1 cellular context compared by ENCODE assay signal in the genomic region with DNA sequence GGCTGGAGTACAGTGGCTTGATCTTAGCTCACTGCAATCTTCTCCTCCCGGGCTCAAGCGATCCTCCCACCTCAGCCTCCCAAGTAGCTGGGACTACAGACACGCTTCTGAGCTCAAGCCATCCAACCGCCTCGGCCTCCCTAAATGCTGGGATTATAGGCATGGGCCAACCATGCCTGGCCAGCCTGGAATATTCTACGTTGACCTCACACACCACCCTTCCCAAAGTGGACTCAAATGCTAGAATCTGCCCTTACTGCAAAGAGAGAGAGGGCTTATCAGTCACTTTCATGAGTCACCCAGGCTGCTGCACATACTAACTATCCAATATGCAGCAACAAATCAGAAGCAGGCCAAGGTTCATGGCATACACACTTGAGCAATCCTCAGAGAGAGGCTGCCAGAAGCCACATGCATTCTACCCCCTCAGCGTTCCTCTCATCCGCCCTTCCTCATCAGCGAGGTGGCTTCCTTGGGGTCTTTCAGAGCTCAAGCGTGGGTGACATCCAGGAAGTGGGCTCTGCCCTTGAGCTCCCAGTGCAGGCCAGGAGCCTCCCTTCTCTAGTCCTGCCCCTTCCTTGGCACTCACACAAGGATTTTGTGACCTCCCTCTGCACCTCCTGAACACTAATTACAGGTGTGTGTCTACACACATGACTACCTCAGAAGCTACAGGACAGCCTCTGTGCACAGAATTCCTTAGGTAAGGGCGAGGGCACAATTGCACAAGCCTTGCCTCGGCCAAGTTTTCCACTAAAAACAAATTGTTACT.
TF ChIP-seq lines count a peak whose summit lies in the region.

No MANE protein-coding gene starts in this region.

TF ChIP-seq in HepG2, 621 proteins besides CTCF, POLR2A, EP300 and RAD21 (continued from another document and continues in another):
- TF ChIP-seq RBAK (CRISPR knock-in tag; IDR thresholded peaks at IDR 0.05): no peak
- TF ChIP-seq, protein P1, sequence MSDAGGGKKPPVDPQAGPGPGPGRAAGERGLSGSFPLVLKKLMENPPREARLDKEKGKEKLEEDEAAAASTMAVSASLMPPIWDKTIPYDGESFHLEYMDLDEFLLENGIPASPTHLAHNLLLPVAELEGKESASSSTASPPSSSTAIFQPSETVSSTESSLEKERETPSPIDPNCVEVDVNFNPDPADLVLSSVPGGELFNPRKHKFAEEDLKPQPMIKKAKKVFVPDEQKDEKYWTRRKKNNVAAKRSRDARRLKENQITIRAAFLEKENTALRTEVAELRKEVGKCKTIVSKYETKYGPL (CRISPR knock-in tag; IDR thresholded peaks at IDR 0.05): no peak
- TF ChIP-seq, protein P2, sequence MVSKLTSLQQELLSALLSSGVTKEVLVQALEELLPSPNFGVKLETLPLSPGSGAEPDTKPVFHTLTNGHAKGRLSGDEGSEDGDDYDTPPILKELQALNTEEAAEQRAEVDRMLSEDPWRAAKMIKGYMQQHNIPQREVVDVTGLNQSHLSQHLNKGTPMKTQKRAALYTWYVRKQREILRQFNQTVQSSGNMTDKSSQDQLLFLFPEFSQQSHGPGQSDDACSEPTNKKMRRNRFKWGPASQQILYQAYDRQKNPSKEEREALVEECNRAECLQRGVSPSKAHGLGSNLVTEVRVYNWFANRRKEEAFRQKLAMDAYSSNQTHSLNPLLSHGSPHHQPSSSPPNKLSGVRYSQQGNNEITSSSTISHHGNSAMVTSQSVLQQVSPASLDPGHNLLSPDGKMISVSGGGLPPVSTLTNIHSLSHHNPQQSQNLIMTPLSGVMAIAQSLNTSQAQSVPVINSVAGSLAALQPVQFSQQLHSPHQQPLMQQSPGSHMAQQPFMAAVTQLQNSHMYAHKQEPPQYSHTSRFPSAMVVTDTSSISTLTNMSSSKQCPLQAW (CRISPR knock-in tag; IDR thresholded peaks at IDR 0.05): peak; percentile 83; the same call in 1 of the 2 replicates
- no peak for TF ChIP-seq EZH2 (conservative IDR thresholded peaks at IDR 0.05; ENCODE audit: low read depth, low read length)
- peak; percentile 64; the same call in 1 of the 2 replicates for TF ChIP-seq ZZZ3 (CRISPR knock-in tag; IDR thresholded peaks at IDR 0.05; ENCODE audit: borderline replicate concordance)
- no peak for TF ChIP-seq ZNF75D (CRISPR knock-in tag; IDR thresholded peaks at IDR 0.05; ENCODE audit: borderline replicate concordance)
- TF ChIP-seq ZNF773 (CRISPR knock-in tag; IDR thresholded peaks at IDR 0.05; ENCODE audit: borderline replicate concordance): no peak
- TF ChIP-seq, protein P3, sequence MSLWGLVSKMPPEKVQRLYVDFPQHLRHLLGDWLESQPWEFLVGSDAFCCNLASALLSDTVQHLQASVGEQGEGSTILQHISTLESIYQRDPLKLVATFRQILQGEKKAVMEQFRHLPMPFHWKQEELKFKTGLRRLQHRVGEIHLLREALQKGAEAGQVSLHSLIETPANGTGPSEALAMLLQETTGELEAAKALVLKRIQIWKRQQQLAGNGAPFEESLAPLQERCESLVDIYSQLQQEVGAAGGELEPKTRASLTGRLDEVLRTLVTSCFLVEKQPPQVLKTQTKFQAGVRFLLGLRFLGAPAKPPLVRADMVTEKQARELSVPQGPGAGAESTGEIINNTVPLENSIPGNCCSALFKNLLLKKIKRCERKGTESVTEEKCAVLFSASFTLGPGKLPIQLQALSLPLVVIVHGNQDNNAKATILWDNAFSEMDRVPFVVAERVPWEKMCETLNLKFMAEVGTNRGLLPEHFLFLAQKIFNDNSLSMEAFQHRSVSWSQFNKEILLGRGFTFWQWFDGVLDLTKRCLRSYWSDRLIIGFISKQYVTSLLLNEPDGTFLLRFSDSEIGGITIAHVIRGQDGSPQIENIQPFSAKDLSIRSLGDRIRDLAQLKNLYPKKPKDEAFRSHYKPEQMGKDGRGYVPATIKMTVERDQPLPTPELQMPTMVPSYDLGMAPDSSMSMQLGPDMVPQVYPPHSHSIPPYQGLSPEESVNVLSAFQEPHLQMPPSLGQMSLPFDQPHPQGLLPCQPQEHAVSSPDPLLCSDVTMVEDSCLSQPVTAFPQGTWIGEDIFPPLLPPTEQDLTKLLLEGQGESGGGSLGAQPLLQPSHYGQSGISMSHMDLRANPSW (CRISPR knock-in tag; IDR thresholded peaks at IDR 0.05; ENCODE audit: borderline replicate concordance): no peak
- TF ChIP-seq ZNF788 (CRISPR knock-in tag; IDR thresholded peaks at IDR 0.05; ENCODE audit: borderline replicate concordance): no peak; the same call in 1 of the 2 replicates
- no peak for TF ChIP-seq ZNF335 (CRISPR knock-in tag; IDR thresholded peaks at IDR 0.05)
- no peak for TF ChIP-seq ZSCAN30 (CRISPR knock-in tag; IDR thresholded peaks at IDR 0.05)
- TF ChIP-seq BHLHE40 (IDR thresholded peaks at IDR 0.05; ENCODE audit: low read length): no peak
- TF ChIP-seq HOXA5 (CRISPR knock-in tag; IDR thresholded peaks at IDR 0.05): no peak
- no peak for TF ChIP-seq CHD4 (IDR thresholded peaks at IDR 0.05; ENCODE audit: borderline replicate concordance, low read length)
- TF ChIP-seq ZNF546 (CRISPR knock-in tag; conservative IDR thresholded peaks at IDR 0.05): no peak
- no peak for TF ChIP-seq TMF1 (CRISPR knock-in tag; IDR thresholded peaks at IDR 0.05; ENCODE audit: low read depth)
- peak; percentile 60; the same call in 1 of the 2 replicates for TF ChIP-seq NR2C2 (CRISPR knock-in tag; IDR thresholded peaks at IDR 0.05; ENCODE audit: borderline replicate concordance)
- no peak for TF ChIP-seq GLI4 (CRISPR knock-in tag; IDR thresholded peaks at IDR 0.05; ENCODE audit: borderline replicate concordance)
- TF ChIP-seq NFE2 (CRISPR knock-in tag; IDR thresholded peaks at IDR 0.05): 0 out of 2 replicates have a peak, but pooled peaks have one; percentile 32
- 0 out of 2 replicates have a peak, but pooled peaks have one; percentile 16 for TF ChIP-seq ZNF7 (CRISPR knock-in tag; IDR thresholded peaks at IDR 0.05)
- TF ChIP-seq, protein P4, sequence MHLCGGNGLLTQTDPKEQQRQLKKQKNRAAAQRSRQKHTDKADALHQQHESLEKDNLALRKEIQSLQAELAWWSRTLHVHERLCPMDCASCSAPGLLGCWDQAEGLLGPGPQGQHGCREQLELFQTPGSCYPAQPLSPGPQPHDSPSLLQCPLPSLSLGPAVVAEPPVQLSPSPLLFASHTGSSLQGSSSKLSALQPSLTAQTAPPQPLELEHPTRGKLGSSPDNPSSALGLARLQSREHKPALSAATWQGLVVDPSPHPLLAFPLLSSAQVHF (CRISPR knock-in tag; IDR thresholded peaks at IDR 0.05): no peak
- TF ChIP-seq, protein P5, sequence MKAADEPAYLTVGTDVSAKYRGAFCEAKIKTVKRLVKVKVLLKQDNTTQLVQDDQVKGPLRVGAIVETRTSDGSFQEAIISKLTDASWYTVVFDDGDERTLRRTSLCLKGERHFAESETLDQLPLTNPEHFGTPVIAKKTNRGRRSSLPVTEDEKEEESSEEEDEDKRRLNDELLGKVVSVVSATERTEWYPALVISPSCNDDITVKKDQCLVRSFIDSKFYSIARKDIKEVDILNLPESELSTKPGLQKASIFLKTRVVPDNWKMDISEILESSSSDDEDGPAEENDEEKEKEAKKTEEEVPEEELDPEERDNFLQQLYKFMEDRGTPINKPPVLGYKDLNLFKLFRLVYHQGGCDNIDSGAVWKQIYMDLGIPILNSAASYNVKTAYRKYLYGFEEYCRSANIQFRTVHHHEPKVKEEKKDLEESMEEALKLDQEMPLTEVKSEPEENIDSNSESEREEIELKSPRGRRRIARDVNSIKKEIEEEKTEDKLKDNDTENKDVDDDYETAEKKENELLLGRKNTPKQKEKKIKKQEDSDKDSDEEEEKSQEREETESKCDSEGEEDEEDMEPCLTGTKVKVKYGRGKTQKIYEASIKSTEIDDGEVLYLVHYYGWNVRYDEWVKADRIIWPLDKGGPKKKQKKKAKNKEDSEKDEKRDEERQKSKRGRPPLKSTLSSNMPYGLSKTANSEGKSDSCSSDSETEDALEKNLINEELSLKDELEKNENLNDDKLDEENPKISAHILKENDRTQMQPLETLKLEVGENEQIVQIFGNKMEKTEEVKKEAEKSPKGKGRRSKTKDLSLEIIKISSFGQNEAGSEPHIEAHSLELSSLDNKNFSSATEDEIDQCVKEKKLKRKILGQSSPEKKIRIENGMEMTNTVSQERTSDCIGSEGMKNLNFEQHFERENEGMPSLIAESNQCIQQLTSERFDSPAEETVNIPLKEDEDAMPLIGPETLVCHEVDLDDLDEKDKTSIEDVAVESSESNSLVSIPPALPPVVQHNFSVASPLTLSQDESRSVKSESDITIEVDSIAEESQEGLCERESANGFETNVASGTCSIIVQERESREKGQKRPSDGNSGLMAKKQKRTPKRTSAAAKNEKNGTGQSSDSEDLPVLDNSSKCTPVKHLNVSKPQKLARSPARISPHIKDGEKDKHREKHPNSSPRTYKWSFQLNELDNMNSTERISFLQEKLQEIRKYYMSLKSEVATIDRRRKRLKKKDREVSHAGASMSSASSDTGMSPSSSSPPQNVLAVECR (CRISPR knock-in tag; IDR thresholded peaks at IDR 0.05; ENCODE audit: borderline replicate concordance): peak; percentile 48; the same call in 1 of the 2 replicates
- TF ChIP-seq, protein P6, sequence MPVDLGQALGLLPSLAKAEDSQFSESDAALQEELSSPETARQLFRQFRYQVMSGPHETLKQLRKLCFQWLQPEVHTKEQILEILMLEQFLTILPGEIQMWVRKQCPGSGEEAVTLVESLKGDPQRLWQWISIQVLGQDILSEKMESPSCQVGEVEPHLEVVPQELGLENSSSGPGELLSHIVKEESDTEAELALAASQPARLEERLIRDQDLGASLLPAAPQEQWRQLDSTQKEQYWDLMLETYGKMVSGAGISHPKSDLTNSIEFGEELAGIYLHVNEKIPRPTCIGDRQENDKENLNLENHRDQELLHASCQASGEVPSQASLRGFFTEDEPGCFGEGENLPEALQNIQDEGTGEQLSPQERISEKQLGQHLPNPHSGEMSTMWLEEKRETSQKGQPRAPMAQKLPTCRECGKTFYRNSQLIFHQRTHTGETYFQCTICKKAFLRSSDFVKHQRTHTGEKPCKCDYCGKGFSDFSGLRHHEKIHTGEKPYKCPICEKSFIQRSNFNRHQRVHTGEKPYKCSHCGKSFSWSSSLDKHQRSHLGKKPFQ (CRISPR knock-in tag; IDR thresholded peaks at IDR 0.05; ENCODE audit: insufficient replicate concordance): no peak
- TF ChIP-seq, protein P7, sequence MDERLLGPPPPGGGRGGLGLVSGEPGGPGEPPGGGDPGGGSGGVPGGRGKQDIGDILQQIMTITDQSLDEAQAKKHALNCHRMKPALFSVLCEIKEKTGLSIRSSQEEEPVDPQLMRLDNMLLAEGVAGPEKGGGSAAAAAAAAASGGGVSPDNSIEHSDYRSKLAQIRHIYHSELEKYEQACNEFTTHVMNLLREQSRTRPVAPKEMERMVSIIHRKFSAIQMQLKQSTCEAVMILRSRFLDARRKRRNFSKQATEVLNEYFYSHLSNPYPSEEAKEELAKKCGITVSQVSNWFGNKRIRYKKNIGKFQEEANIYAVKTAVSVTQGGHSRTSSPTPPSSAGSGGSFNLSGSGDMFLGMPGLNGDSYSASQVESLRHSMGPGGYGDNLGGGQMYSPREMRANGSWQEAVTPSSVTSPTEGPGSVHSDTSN (CRISPR knock-in tag; IDR thresholded peaks at IDR 0.05): 0 out of 2 replicates have a peak, but pooled peaks have one; percentile 20
- no peak for TF ChIP-seq SUZ12 (IDR thresholded peaks at IDR 0.05; ENCODE audit: low read depth, low read length)
- TF ChIP-seq, protein P8, sequence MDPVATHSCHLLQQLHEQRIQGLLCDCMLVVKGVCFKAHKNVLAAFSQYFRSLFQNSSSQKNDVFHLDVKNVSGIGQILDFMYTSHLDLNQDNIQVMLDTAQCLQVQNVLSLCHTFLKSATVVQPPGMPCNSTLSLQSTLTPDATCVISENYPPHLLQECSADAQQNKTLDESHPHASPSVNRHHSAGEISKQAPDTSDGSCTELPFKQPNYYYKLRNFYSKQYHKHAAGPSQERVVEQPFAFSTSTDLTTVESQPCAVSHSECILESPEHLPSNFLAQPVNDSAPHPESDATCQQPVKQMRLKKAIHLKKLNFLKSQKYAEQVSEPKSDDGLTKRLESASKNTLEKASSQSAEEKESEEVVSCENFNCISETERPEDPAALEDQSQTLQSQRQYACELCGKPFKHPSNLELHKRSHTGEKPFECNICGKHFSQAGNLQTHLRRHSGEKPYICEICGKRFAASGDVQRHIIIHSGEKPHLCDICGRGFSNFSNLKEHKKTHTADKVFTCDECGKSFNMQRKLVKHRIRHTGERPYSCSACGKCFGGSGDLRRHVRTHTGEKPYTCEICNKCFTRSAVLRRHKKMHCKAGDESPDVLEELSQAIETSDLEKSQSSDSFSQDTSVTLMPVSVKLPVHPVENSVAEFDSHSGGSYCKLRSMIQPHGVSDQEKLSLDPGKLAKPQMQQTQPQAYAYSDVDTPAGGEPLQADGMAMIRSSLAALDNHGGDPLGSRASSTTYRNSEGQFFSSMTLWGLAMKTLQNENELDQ (CRISPR knock-in tag; IDR thresholded peaks at IDR 0.05; ENCODE audit: borderline replicate concordance): peak; percentile 43; the same call in 1 of the 2 replicates
- TF ChIP-seq ZNF790 (CRISPR knock-in tag; IDR thresholded peaks at IDR 0.05; ENCODE audit: borderline replicate concordance): no peak
- no peak for TF ChIP-seq NONO (IDR thresholded peaks at IDR 0.05)
- TF ChIP-seq NONO (CRISPR knock-in tag; conservative IDR thresholded peaks at IDR 0.05): 0 out of 2 replicates have a peak, but pooled peaks have one; percentile 21
- TF ChIP-seq ZNF337 (CRISPR knock-in tag; IDR thresholded peaks at IDR 0.05; ENCODE audit: borderline replicate concordance, low read depth): no peak
- TF ChIP-seq SALL2 (CRISPR knock-in tag; IDR thresholded peaks at IDR 0.05): peak; percentile 75
- no peak for TF ChIP-seq PCBP1 (IDR thresholded peaks at IDR 0.05; ENCODE audit: borderline replicate concordance, low read depth, low read length)
- no peak for TF ChIP-seq ZC3H4 (CRISPR knock-in tag; IDR thresholded peaks at IDR 0.05; ENCODE audit: borderline replicate concordance)
- TF ChIP-seq, protein P9, sequence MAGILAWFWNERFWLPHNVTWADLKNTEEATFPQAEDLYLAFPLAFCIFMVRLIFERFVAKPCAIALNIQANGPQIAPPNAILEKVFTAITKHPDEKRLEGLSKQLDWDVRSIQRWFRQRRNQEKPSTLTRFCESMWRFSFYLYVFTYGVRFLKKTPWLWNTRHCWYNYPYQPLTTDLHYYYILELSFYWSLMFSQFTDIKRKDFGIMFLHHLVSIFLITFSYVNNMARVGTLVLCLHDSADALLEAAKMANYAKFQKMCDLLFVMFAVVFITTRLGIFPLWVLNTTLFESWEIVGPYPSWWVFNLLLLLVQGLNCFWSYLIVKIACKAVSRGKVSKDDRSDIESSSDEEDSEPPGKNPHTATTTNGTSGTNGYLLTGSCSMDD (CRISPR knock-in tag; IDR thresholded peaks at IDR 0.05): no peak
- 0 out of 2 replicates have a peak, but pooled peaks have one; percentile 69 for TF ChIP-seq CBFB (CRISPR knock-in tag; IDR thresholded peaks at IDR 0.05)
- TF ChIP-seq JUN (CRISPR knock-in tag; IDR thresholded peaks at IDR 0.05): peak; percentile 94
- TF ChIP-seq, protein P10, sequence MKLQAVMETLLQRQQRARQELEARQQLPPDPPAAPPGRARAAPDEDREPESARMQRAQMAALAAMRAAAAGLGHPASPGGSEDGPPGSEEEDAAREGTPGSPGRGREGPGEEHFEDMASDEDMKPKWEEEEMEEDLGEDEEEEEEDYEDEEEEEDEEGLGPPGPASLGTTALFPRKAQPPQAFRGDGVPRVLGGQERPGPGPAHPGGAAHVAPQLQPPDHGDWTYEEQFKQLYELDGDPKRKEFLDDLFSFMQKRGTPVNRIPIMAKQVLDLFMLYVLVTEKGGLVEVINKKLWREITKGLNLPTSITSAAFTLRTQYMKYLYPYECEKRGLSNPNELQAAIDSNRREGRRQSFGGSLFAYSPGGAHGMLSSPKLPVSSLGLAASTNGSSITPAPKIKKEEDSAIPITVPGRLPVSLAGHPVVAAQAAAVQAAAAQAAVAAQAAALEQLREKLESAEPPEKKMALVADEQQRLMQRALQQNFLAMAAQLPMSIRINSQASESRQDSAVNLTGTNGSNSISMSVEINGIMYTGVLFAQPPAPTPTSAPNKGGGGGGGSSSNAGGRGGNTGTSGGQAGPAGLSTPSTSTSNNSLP (IDR thresholded peaks at IDR 0.05; ENCODE audit: low read depth, low read length): peak; percentile 97
- TF ChIP-seq ZMYM4 (CRISPR knock-in tag; IDR thresholded peaks at IDR 0.05): peak; percentile 12; the same call in 1 of the 2 replicates
